12 cellular contexts compared by ENCODE assay signal in the genomic region with DNA sequence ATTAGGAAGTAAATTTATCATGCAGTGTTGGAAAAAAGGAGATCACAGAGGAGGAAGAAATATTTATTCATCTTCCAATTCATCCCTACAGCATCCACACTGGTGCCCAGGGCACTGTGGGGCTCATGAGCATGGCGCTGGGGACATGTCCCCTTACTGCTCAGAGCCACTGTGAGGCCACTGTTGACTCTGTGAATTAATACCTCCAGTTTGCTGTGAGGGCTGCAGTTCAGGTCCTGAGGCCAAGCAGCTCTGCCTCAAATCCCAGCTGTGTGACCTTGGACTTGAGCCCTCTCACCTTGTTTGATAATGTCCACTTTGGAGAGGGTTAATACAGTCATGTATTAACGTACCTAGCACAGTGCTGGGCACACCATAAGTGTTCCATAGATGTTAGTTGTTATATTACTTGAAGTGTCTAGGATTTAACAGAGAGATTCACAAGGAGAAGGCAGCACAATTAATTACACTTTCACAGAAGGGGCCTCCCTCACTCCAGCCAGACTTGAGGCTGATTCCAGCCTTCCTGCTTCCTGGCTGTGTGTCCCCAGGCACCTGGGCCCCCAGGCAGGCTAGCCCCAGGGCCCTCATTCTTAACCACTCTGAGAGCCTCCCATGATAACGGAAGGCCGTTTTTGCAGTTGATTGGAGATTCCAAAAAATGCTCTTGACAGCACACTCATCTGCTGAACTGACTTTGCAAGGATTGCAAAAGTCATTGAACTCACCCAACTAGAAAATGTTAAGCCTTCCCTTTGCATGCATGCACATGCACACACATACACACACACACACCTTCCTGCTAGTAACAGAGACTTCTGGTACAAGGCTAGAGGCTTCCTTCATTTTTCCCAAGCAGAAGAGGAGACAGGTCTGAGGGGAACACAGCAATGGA. TPM values are rescaled to one million over a fixed set of nuclear protein-coding genes. Genes with fewer than 3 reads are reported as not detected.
A peak's percentile ranks its signal among the peaks of the same experiment; 100 is the strongest.
DNase-seq lines count a peak whose midpoint lies in the region; ATAC-seq and TF ChIP-seq lines count a peak whose summit lies in the region.
"Had no signal": no experiment of that assay in that cellular context is flagged by ENCODE, and none has a peak within 500 bp of the region (broad histone marks: within the 10 kb centered on the region; RNA-seq: fewer than 3 reads in every experiment).

No MANE protein-coding gene starts in this region.

- H2AFZ ChIP-seq in SK-N-SH (ENCODE audit: low read depth): no peak overlapping the region

- no peaks in the 10 kb centered on the region for H3K9me3 ChIP-seq in SK-N-SH
- no peaks in the 10 kb centered on the region for H3K9me3 ChIP-seq in Caco-2
- H3K9me3 ChIP-seq: heart right ventricle, right lobe of liver had no signal

- WGBS in SK-N-SH (ENCODE audit: low lambda C conversion rate): 86% methylated on average over 4 of the region's 4 CpGs

- no peaks in the 10 kb centered on the region for H4K20me1 ChIP-seq in SK-N-SH (ENCODE audit: insufficient read depth)

- peak; percentile 22 for DNase-seq in HK-2 (ENCODE audit: unreplicated experiment)
- DNase-seq in SK-N-SH: no peak
- peak; percentile 43 for DNase-seq in fibroblast of peridontal ligament (ENCODE audit: extremely low read depth)
- peak; percentile 49 for DNase-seq in skeletal muscle cell (ENCODE audit: low read depth)
- DNase-seq in NCI-H345 treated with DMSO at 0.1 percent for 48 hours (lab: John Stamatoyannopoulos, UW; ENCODE audit: unreplicated experiment): no peak
- no peak for DNase-seq in NCI-H774 (lab: John Stamatoyannopoulos, UW)
- DNase-seq in left ventricle myocardium superior: no peak
- DNase-seq in Caco-2: no peak
- DNase-seq: heart right ventricle, KBM-7, NCI-H2107 had no signal

- H3K4me2 ChIP-seq in SK-N-SH: peak overlapping the region; percentile 63

- CTCF ChIA-PET in SK-N-SH (lab: Yijun Ruan, JAX): no interaction called here
- CTCF ChIA-PET in Caco-2 (lab: Charles Lee): no interaction called here

- peak overlapping the region; percentile 41 to 76; a peak in 3 of 4 replicates for H3K27ac ChIP-seq in SK-N-SH (ENCODE audit: low read depth in 2 of 2, low read length in 1 of 2)
- H3K27ac ChIP-seq: right lobe of liver had no signal

- H3K4me1 ChIP-seq in SK-N-SH (ENCODE audit: control insufficient read depth in 1 of 2, insufficient read depth in 2 of 2, low read depth in 1 of 2, low read length in 1 of 2) (peaks cover 3 to 15% of the 10 kb centered on the region in 2 experiments; a peak in 3 of 4 replicates), Caco-2 (peaks cover 18% of the 10 kb centered on the region)
- H3K4me1 ChIP-seq: right lobe of liver had no signal

- H3K4me3 ChIP-seq in SK-N-SH (ENCODE audit: low read depth in 2 of 2, low read length in 1 of 2) (no peak overlapping the region), skeletal muscle cell (ENCODE audit: low read depth, low read length) (no peak overlapping the region), Caco-2 (ENCODE audit: low read depth, low read length) (no peak overlapping the region)
- H3K4me3 ChIP-seq: heart right ventricle, right lobe of liver had no signal

- no peak overlapping the region for H3K9ac ChIP-seq in SK-N-SH

- no peak for TF ChIP-seq EP300 in SK-N-SH (IDR thresholded peaks at IDR 0.05; ENCODE audit: borderline replicate concordance in 1 of 2, low read depth in 1 of 2, low read length in 1 of 2)

- intact Hi-C loops in left ventricle myocardium superior (cut with micrococcal nuclease) (no loop called here), Caco-2 (cut with micrococcal nuclease; ENCODE audit: unreplicated experiment) (no loop called here)

- H3K36me3 ChIP-seq in SK-N-SH (replicated peaks in 1 of 2; ENCODE audit: control insufficient read depth in 1 of 2, insufficient read depth in 2 of 2, low read length in 1 of 2) (peaks cover 5 to 13% of the 10 kb centered on the region in 2 experiments), Caco-2 (ENCODE audit: control insufficient read depth, insufficient read depth, low read length) (no peaks in the 10 kb centered on the region)
- H3K36me3 ChIP-seq: right lobe of liver had no signal

- H3K4me3 Mint-ChIP-seq in Caco-2 (ENCODE audit: unreplicated experiment): no peak overlapping the region

- H3K27me3 Mint-ChIP-seq in Caco-2 (ENCODE audit: insufficient read depth, unreplicated experiment): no peaks in the 10 kb centered on the region

- no peak for TF ChIP-seq RAD21 in SK-N-SH (IDR thresholded peaks at IDR 0.05; ENCODE audit: low read length)

- ATAC-seq in left ventricle myocardium superior: no peak

- TF ChIP-seq CTCF in SK-N-SH (IDR thresholded peaks at IDR 0.05) (no peak), Caco-2 (IDR thresholded peaks at IDR 0.05; ENCODE audit: insufficient read depth in 1 of 2, low read depth in 1 of 2, low read length in 1 of 2, severe bottlenecking in 1 of 2, unreplicated experiment in 1 of 2) (no peak)

- BruUV-seq in Caco-2 (replicated peaks; lab: Mats Ljungman, UMichigan): no TSS peak

- no peaks in the 10 kb centered on the region for H3K9me2 ChIP-seq in SK-N-SH

- H3K4me1 Mint-ChIP-seq in Caco-2 (ENCODE audit: low read depth, unreplicated experiment): no peaks in the 10 kb centered on the region

- POLR2A ChIA-PET in SK-N-SH (lab: Yijun Ruan, JAX) (no interaction called here), Caco-2 (lab: Charles Lee) (no interaction called here)

- H3F3A ChIP-seq in SK-N-SH (replicated peaks; ENCODE audit: insufficient read depth): peaks cover 14% of the 10 kb centered on the region

- peaks cover 2% of the 10 kb centered on the region for H3K36me3 Mint-ChIP-seq in Caco-2 (ENCODE audit: insufficient read depth, unreplicated experiment)

- H3K79me2 ChIP-seq in SK-N-SH (ENCODE audit: insufficient read depth): no peaks in the 10 kb centered on the region

- H3K27ac Mint-ChIP-seq in Caco-2 (ENCODE audit: unreplicated experiment): no peak overlapping the region

- H3K27me3 ChIP-seq in SK-N-SH (ENCODE audit: insufficient read depth): no peaks in the 10 kb centered on the region
- no peaks in the 10 kb centered on the region for H3K27me3 ChIP-seq in Caco-2 (replicated peaks; ENCODE audit: control insufficient read depth, insufficient read depth, low read length)
- H3K27me3 ChIP-seq: heart right ventricle, right lobe of liver had no signal

- H3K9me3 Mint-ChIP-seq in Caco-2 (ENCODE audit: unreplicated experiment): no peaks in the 10 kb centered on the region

TF ChIP-seq in SK-N-SH, 30 proteins besides CTCF, POLR2A, EP300 and RAD21:
- TF ChIP-seq ELF1 (IDR thresholded peaks at IDR 0.05) (no peak), REST (IDR thresholded peaks at IDR 0.05; ENCODE audit: low read depth, low read length) (no peak), JUND (IDR thresholded peaks at IDR 0.05) (no peak), POLR2AphosphoS5 (IDR thresholded peaks at IDR 0.05; ENCODE audit: low read depth, low read length) (no peak), MXI1 (IDR thresholded peaks at IDR 0.05; ENCODE audit: low read depth, low read length) (no peak), GATA2 (CRISPR knock-in tag; IDR thresholded peaks at IDR 0.05) (no peak), RCOR1 (IDR thresholded peaks at IDR 0.05; ENCODE audit: low read length) (no peak), SIN3A (IDR thresholded peaks at IDR 0.05; ENCODE audit: borderline replicate concordance, low read depth, low read length) (no peak), CHD2 (IDR thresholded peaks at IDR 0.05; ENCODE audit: low read length, partially characterized antibody) (no peak), EZH2phosphoT487 (IDR thresholded peaks at IDR 0.05; ENCODE audit: borderline replicate concordance, low read depth) (no peak), TCF12 (IDR thresholded peaks at IDR 0.05) (no peak), RXRA (IDR thresholded peaks at IDR 0.05; ENCODE audit: borderline replicate concordance, low read depth) (no peak), FOSL2 (IDR thresholded peaks at IDR 0.05; ENCODE audit: borderline replicate concordance, low read depth) (no peak)
TF ChIP-seq in SK-N-SH: peak in this region for 0.

RNA-seq across cellular contexts. Expression of gene KATNIP, which starts 29.4 kb away (rescaled TPM):
- polyA plus RNA-seq in SK-N-SH (2012; rRNA removed): 25.5 and 28.6 TPM in 2 replicates
- polyA plus RNA-seq in SK-N-SH (2012; cell fraction: cytosol; rRNA removed): 8.9 and 9.8 TPM in 2 replicates
- 87.5 and 111 TPM in 2 replicates for polyA plus RNA-seq in SK-N-SH (2012; cell fraction: nucleus; rRNA removed)
- total RNA-seq in left ventricle myocardium superior (12.7 TPM), Caco-2 (2022) (19.8 and 21.5 TPM in 2 replicates)

RNA-seq across cellular contexts. Expression of gene GTF3C1, which starts 29.6 kb away (rescaled TPM):
- 30.1 and 47.2 TPM in 2 replicates for polyA plus RNA-seq in SK-N-SH (2012; rRNA removed)
- polyA plus RNA-seq in SK-N-SH (2012; cell fraction: cytosol; rRNA removed): 21.3 and 28.8 TPM in 2 replicates
- polyA plus RNA-seq in SK-N-SH (2012; cell fraction: nucleus; rRNA removed): 84.5 and 107 TPM in 2 replicates
- total RNA-seq in left ventricle myocardium superior (56.4 TPM), Caco-2 (2022) (67.7 and 75.2 TPM in 2 replicates)

Comparison
In these comparisons a context has a peak if more than half of its experiments do, and no peak if none do; other contexts are left out.
1. DNase-seq: peak in HK-2 (single experiment), fibroblast of peridontal ligament (single experiment) and skeletal muscle cell (single experiment); none in SK-N-SH (single experiment), NCI-H345 treated with DMSO at 0.1 percent for 48 hours (single experiment), NCI-H774 (single experiment), left ventricle myocardium superior (single experiment) and Caco-2 (0 of 2).